In genomic region chr2:160157861-160158813, GRCh38 we compare ENCODE assay signal across 13 cellular contexts. TPM values are rescaled to one million over a fixed set of nuclear protein-coding genes. Genes with fewer than 3 reads are reported as not detected.
DNase-seq lines count a peak whose midpoint lies in the region; ATAC-seq and TF ChIP-seq lines count a peak whose summit lies in the region.
"Had no signal": no experiment of that assay in that cellular context is flagged by ENCODE, and none has a peak within 500 bp of the region (broad histone marks: within the 10 kb centered on the region; RNA-seq: fewer than 3 reads in every experiment).

No MANE protein-coding gene starts in this region.

- no peaks in the 10 kb centered on the region for H3K9me3 ChIP-seq in right cardiac atrium (ENCODE audit: control insufficient read depth, low read length)

- intact Hi-C loops in right cardiac atrium (cut with DNase I), result no loop called here

- in situ Hi-C loops in brain microvascular endothelial cell (cut with HindIII; ENCODE audit: low pct_ligation_motif_present, low sequenced_read_pairs), result no loop called here

- TF ChIP-seq CTCF in brain microvascular endothelial cell (IDR thresholded peaks at IDR 0.05; ENCODE audit: low read depth, low read length, missing control alignments), result no peak

- WGBS in right cardiac atrium, result 41% methylated on average over 12 of the region's 12 CpGs

- H3K4me1 ChIP-seq in right cardiac atrium (ENCODE audit: control insufficient read depth, insufficient read depth, low read length), result no peaks in the 10 kb centered on the region

- H3K27me3 ChIP-seq in brain microvascular endothelial cell (replicated peaks) (no peaks in the 10 kb centered on the region), right cardiac atrium (ENCODE audit: control insufficient read depth, insufficient read depth) (no peaks in the 10 kb centered on the region)

- ATAC-seq in right cardiac atrium, result peak; percentile 75 to 80
- ATAC-seq in GM19023 (IDR thresholded peaks at IDR 0.05; ENCODE audit: unreplicated experiment), result no peak
- ATAC-seq: left lobe of liver had no signal

- H3K27ac ChIP-seq in brain microvascular endothelial cell, result no peak overlapping the region
- H3K27ac ChIP-seq in right cardiac atrium (ENCODE audit: low read length), result no peak overlapping the region
- H3K27ac ChIP-seq: KMS-11 had no signal

- DNase-seq in M059J (ENCODE audit: low read depth), result peak; percentile 87
- peak; percentile 57 for DNase-seq in brain microvascular endothelial cell
- DNase-seq in right cardiac atrium, result no peak
- peak; percentile 22 for DNase-seq in skeletal muscle cell (ENCODE audit: low read depth)
- no peak for DNase-seq in NCI-H128 (lab: John Stamatoyannopoulos, UW; ENCODE audit: unreplicated experiment)
- no peak for DNase-seq in NCI-H1436 treated with DMSO at 0.1 percent for 48 hours (lab: John Stamatoyannopoulos, UW)
- no peak for DNase-seq in stimulated activated CD4-positive, alpha-beta T cell treated with anti-CD3 and anti-CD28 coated beads, Interleukin-4, amount 100 ng/mL, for 1 hour
- DNase-seq: activated CD4-positive, alpha-beta T cell treated with anti-CD3 and anti-CD28 coated beads, Interleukin-2, amount 10 ng/mL, durations not matched to agents 24 days and 14 days; NCI-H510A treated with DMSO at 0.1 percent for 48 hours; stimulated activated CD8-positive, alpha-beta memory T cell treated with anti-CD3 and anti-CD28 coated beads, Interleukin-4, amount 100 ng/mL, for 48 hours had no signal

- H3K4me3 ChIP-seq in brain microvascular endothelial cell (ENCODE audit: low read depth, low read length) (no peak overlapping the region), right cardiac atrium (ENCODE audit: low read length) (no peak overlapping the region), skeletal muscle cell (ENCODE audit: low read depth, low read length) (no peak overlapping the region)

- H3K36me3 ChIP-seq in brain microvascular endothelial cell (replicated peaks), result no peaks in the 10 kb centered on the region

RNA-seq across cellular contexts. Expression of gene ITGB6, which starts 41.9 kb away (rescaled TPM):
- total RNA-seq in M059J (2014; rRNA removed; shearing (Covaris generic)), result 0.49 and 1.6 TPM in 2 replicates
- 1 to 10 TPM; 1.1 to 2.2 (median 1.5) TPM for total RNA-seq in right cardiac atrium
- polyA plus RNA-seq in right cardiac atrium, result 0.32 TPM
- total RNA-seq: activated CD4-positive, alpha-beta T cell treated with anti-CD3 and anti-CD28 coated beads, Interleukin-2, amount 10 ng/mL, durations not matched to agents 24 days and 14 days had no signal

Comparison
In these comparisons a context has a peak if more than half of its experiments do, and no peak if none do; other contexts are left out.
1. DNase-seq: peak in M059J (single experiment), brain microvascular endothelial cell (single experiment) and skeletal muscle cell (single experiment); none in right cardiac atrium (0 of 3), NCI-H128 (single experiment), NCI-H1436 treated with DMSO at 0.1 percent for 48 hours (single experiment) and stimulated activated CD4-positive, alpha-beta T cell treated with anti-CD3 and anti-CD28 coated beads, Interleukin-4, amount 100 ng/mL, for 1 hour (single experiment).